In the genomic region with DNA sequence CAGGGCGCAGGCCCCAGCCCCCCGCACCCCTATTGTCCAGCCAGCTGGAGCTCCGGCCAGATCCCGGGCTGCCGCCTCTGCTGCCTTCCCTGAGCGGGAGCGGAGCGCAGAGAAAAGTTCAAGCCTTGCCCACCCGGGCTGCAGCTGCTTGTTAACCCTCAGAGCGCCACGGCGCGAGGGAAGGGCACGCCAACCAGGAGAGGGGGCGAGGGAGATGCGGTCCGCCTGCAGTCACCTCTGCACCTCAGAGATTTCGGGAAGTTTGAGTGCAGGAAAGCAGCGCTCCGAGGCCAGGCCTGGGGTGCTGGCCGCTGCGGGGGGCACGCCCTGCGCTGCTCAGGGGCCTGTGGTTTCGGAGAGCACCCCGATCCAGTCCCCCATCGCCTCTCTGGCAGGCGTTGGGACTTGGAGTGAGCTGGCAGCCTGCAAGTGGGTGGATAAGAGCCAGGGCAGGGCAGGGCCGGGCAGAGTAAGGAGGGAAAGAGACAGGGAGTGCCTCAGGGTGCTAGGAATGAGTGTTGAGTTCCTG, we compare ENCODE assay signal across 11 cellular contexts. TPM values are rescaled to one million over a fixed set of nuclear protein-coding genes. Genes with fewer than 3 reads are reported as not detected.
DNase-seq lines count a peak whose midpoint lies in the region; ATAC-seq, FAIRE-seq and TF ChIP-seq lines count a peak whose summit lies in the region.
"Had no signal": no experiment of that assay in that cellular context is flagged by ENCODE, and none has a peak within 500 bp of the region (broad histone marks: within the 10 kb centered on the region; RNA-seq: fewer than 3 reads in every experiment).

No MANE protein-coding gene starts in this region.

- H4K91ac ChIP-seq in mesenchymal stem cell (ENCODE audit: low read length): peak overlapping the region; percentile 63

- H2BK12ac ChIP-seq in mesenchymal stem cell (ENCODE audit: low read length in 2 of 2): peak overlapping the region; percentile 46 to 55

- peaks cover 9% of the 10 kb centered on the region for H3K79me1 ChIP-seq in mesenchymal stem cell (replicated peaks; ENCODE audit: low read length, poor library complexity, severe bottlenecking)

- no peaks in the 10 kb centered on the region for H4K20me1 ChIP-seq in endothelial cell of umbilical vein (replicated peaks; ENCODE audit: control insufficient read depth, extremely low read depth, insufficient read depth, low read length)

- H3K79me2 ChIP-seq in endothelial cell of umbilical vein (ENCODE audit: control insufficient read depth, insufficient read depth, low read length): peaks cover 24% of the 10 kb centered on the region

- peak overlapping the region; percentile 5 to 39 for H3K14ac ChIP-seq in mesenchymal stem cell (ENCODE audit: low read length in 2 of 2)

- BruUV-seq in endothelial cell of umbilical vein (replicated peaks; lab: Mats Ljungman, UMichigan): no TSS peak

- POLR2A ChIA-PET in endothelial cell of umbilical vein (lab: Charles Lee): interaction anchor here (0.8 to 1.3 kb wide), 2 partner anchors 12 to 24 kb away, joined by 3 read pairs; no protein-coding TSS in a partner anchor

- H2BK120ac ChIP-seq in mesenchymal stem cell (ENCODE audit: low read depth, low read length): peak overlapping the region; percentile 97

- H3K9me3 ChIP-seq in endothelial cell of umbilical vein (replicated peaks; ENCODE audit: control insufficient read depth, insufficient read depth, low read length): no peaks in the 10 kb centered on the region
- H3K9me3 ChIP-seq in mesenchymal stem cell (ENCODE audit: control insufficient read depth, low read length): no peaks in the 10 kb centered on the region
- H3K9me3 ChIP-seq: A549 had no signal

- H3K9me1 ChIP-seq in endothelial cell of umbilical vein (replicated peaks; ENCODE audit: control insufficient read depth, extremely low read depth, insufficient read depth, low read length): no peaks in the 10 kb centered on the region

- H3K27ac ChIP-seq in endothelial cell of umbilical vein (ENCODE audit: insufficient read depth, low read depth, low read length) (peak overlapping the region; percentile 96), mesenchymal stem cell (ENCODE audit: low read length, poor library complexity, severe bottlenecking) (no peak overlapping the region), urinary bladder (ENCODE audit: low read depth) (no peak overlapping the region)
- H3K27ac ChIP-seq: A549 had no signal

- peak overlapping the region; percentile 63 for H2BK5ac ChIP-seq in mesenchymal stem cell (ENCODE audit: low read depth, low read length, poor library complexity, severe bottlenecking)

- H3K9ac ChIP-seq in endothelial cell of umbilical vein (replicated peaks; ENCODE audit: extremely low read depth, insufficient read depth, low read length): peak overlapping the region; percentile 90
- H3K9ac ChIP-seq in mesenchymal stem cell (ENCODE audit: low read length): peak overlapping the region; percentile 71

- intact Hi-C loops in endothelial cell of umbilical vein (cut with micrococcal nuclease): loop anchor here (2.0 to 5.0 kb wide), 5 partner anchors 309 to 819 kb away; no protein-coding TSS in a partner anchor

- H2BK15ac ChIP-seq in mesenchymal stem cell (ENCODE audit: low read depth, poor library complexity, severe bottlenecking): peak overlapping the region; percentile 91

- peak overlapping the region; percentile 63 for H4K8ac ChIP-seq in mesenchymal stem cell (ENCODE audit: low read length)

- dilution Hi-C loops in endothelial cell of umbilical vein (cut with MboI; ENCODE audit: extremely low pct_ligation_motif_present, low sequenced_read_pairs): no loop called here

- FAIRE-seq in endothelial cell of umbilical vein (lab: Jason Lieb, UNC): no peak
- FAIRE-seq: A549, endometrium had no signal

- CTCF ChIA-PET in endothelial cell of umbilical vein (lab: Charles Lee): interaction anchor here (1.0 to 6.4 kb wide), 10 partner anchors 10 to 819 kb away, joined by 3 to 95 read pairs (median 4); no protein-coding TSS in a partner anchor

- H2AFZ ChIP-seq in endothelial cell of umbilical vein (ENCODE audit: low read depth, low read length): peak overlapping the region; percentile 90
- peak overlapping the region; percentile 81 for H2AFZ ChIP-seq in mesenchymal stem cell (ENCODE audit: low read depth, low read length)

- H2AK5ac ChIP-seq in mesenchymal stem cell (ENCODE audit: low read length, severe bottlenecking): no peak overlapping the region

- H3K23ac ChIP-seq in mesenchymal stem cell (ENCODE audit: low read length in 2 of 2): peak overlapping the region in 1 of 2 experiments; percentile 57

- peak overlapping the region; percentile 79 to 93 for H3K18ac ChIP-seq in mesenchymal stem cell (ENCODE audit: low read depth in 1 of 2, low read length in 2 of 2)

- H3K4me2 ChIP-seq in endothelial cell of umbilical vein (ENCODE audit: insufficient read depth, low read length): peak overlapping the region; percentile 83
- peak overlapping the region; percentile 95 for H3K4me2 ChIP-seq in mesenchymal stem cell (ENCODE audit: low read length, poor library complexity, severe bottlenecking)
- H3K4me2 ChIP-seq: A549 had no signal

- peak overlapping the region; percentile 34 to 90 for H3K4ac ChIP-seq in mesenchymal stem cell (ENCODE audit: low read depth in 1 of 2, low read length in 2 of 2)

- H3K4me1 ChIP-seq in endothelial cell of umbilical vein (ENCODE audit: control insufficient read depth, extremely low read depth, insufficient read depth, low read length) (peaks cover 50% of the 10 kb centered on the region), mesenchymal stem cell (ENCODE audit: control insufficient read depth, insufficient read depth, low read depth, low read length) (peaks cover 12% of the 10 kb centered on the region), urinary bladder (ENCODE audit: insufficient read depth) (no peaks in the 10 kb centered on the region)

- H3K4me3 ChIP-seq in endothelial cell of umbilical vein (replicated peaks in 1 of 3; ENCODE audit: insufficient read depth in 1 of 3, low read depth in 1 of 3, low read length in 3 of 3) (peak overlapping the region; percentile 52 to 82 (median 66)), mesenchymal stem cell (ENCODE audit: insufficient read depth in 1 of 2, low read depth in 1 of 2, low read length in 2 of 2) (peak overlapping the region; percentile 74 to 79), urinary bladder (ENCODE audit: low read depth, low read length) (peak overlapping the region; percentile 47)
- H3K4me3 ChIP-seq: A549 had no signal

- TF ChIP-seq POLR2A in endothelial cell of umbilical vein (IDR thresholded peaks at IDR 0.05; ENCODE audit: low read depth, low read length): peak; percentile 14

- TF ChIP-seq CTCF in endothelial cell of umbilical vein (IDR thresholded peaks at IDR 0.05; ENCODE audit: extremely low read depth in 1 of 2, insufficient read depth in 1 of 2, low read depth in 1 of 2, low read length in 2 of 2): no peak

- no peak for ATAC-seq in HG02678 (IDR thresholded peaks at IDR 0.05; ENCODE audit: unreplicated experiment)
- ATAC-seq: A549 had no signal

- H3K36me3 ChIP-seq in endothelial cell of umbilical vein (ENCODE audit: control insufficient read depth in 2 of 2, extremely low read depth in 1 of 2, insufficient read depth in 2 of 2, low read length in 2 of 2) (no peaks in the 10 kb centered on the region), mesenchymal stem cell (ENCODE audit: control insufficient read depth in 1 of 2, insufficient read depth in 2 of 2, low read depth in 1 of 2, low read length in 2 of 2) (peaks cover 0 to 1% of the 10 kb centered on the region in 2 experiments), urinary bladder (ENCODE audit: insufficient read depth) (no peaks in the 10 kb centered on the region)

- WGBS in mesenchymal stem cell: 2% methylated on average over 29 of the region's 29 CpGs
- WGBS in urinary bladder: 5% methylated on average over 29 of the region's 29 CpGs

- H3K27me3 ChIP-seq in endothelial cell of umbilical vein (ENCODE audit: control insufficient read depth in 2 of 2, insufficient read depth in 2 of 2, low read length in 2 of 2) (peaks cover 0 to 2% of the 10 kb centered on the region in 2 experiments), mesenchymal stem cell (ENCODE audit: control insufficient read depth in 1 of 2, insufficient read depth in 1 of 2, low read length in 2 of 2) (peaks cover 6 to 37% of the 10 kb centered on the region in 2 experiments)

- DNase-seq in NCI-H1417 (lab: John Stamatoyannopoulos, UW) (peak in 2 of 3 experiments; percentile 37 to 44), NCI-H1417 treated with DMSO at 0.1 percent for 48 hours (lab: John Stamatoyannopoulos, UW) (no peak), endothelial cell of umbilical vein (ENCODE audit: low read depth, low spot score) (peak; percentile 56), mesenchymal stem cell (peak; percentile 47)
- no peak for DNase-seq in stimulated activated CD4-positive, alpha-beta T cell treated with anti-CD3 and anti-CD28 coated beads, Interleukin-2, amount 100 ng/mL, for 24 hours
- no peak for DNase-seq in stimulated activated CD4-positive, alpha-beta T cell treated with anti-CD3 and anti-CD28 coated beads, Interleukin-2, amount 100 ng/mL, for 48 hours
- DNase-seq: activated CD4-positive, alpha-beta T cell treated with anti-CD3 and anti-CD28 coated beads for 4 hours had no signal

TF ChIP-seq in endothelial cell of umbilical vein, 7 proteins besides CTCF, POLR2A, EP300 and RAD21:
- TF ChIP-seq EZH2 (IDR thresholded peaks at IDR 0.05; ENCODE audit: borderline replicate concordance, low read depth, low read length, severe bottlenecking) (no peak), POLR2AphosphoS5 (IDR thresholded peaks at IDR 0.05; ENCODE audit: insufficient read depth, low read depth, low read length) (peak; percentile 55)

RNA-seq across cellular contexts. Expression of a gene that starts 1.1 kb away (rescaled TPM):
- total RNA-seq in endothelial cell of umbilical vein (98.5 and 124 TPM in 2 replicates), urinary bladder (21.5 TPM)
- polyA plus RNA-seq in endothelial cell of umbilical vein (93.8 and 96.6 TPM in 2 replicates), urinary bladder (18.9 TPM)
- polyA plus RNA-seq in endothelial cell of umbilical vein (2011; cell fraction: cytosol; rRNA removed): 69.2 and 79.2 TPM in 2 replicates
- 58.3 and 71.5 TPM in 2 replicates for polyA plus RNA-seq in endothelial cell of umbilical vein (2011; cell fraction: nucleus; rRNA removed)
- polyA plus RNA-seq in endothelial cell of umbilical vein (2012): 95.9 and 109 TPM in 2 replicates
- 164 and 241 TPM in 2 replicates for polyA minus RNA-seq in endothelial cell of umbilical vein
- polyA minus RNA-seq in endothelial cell of umbilical vein (2011; cell fraction: cytosol; rRNA and poly(A)+ RNA removed): not detected
- polyA minus RNA-seq in endothelial cell of umbilical vein (2011; cell fraction: nucleus; rRNA and poly(A)+ RNA removed): 244 and 382 TPM in 2 replicates
- 107 TPM for polyA plus RNA-seq in mesenchymal stem cell (2013, experiment 1 of 2)
- 102 TPM for polyA plus RNA-seq in mesenchymal stem cell (2013, experiment 2 of 2)
- polyA plus RNA-seq: A549 had no signal

Comparison
In these comparisons a context has a peak if more than half of its experiments do, and no peak if none do; other contexts are left out.
1. DNase-seq: peak in NCI-H1417 (2 of 3), endothelial cell of umbilical vein (single experiment) and mesenchymal stem cell (single experiment); none in NCI-H1417 treated with DMSO at 0.1 percent for 48 hours (single experiment), stimulated activated CD4-positive, alpha-beta T cell treated with anti-CD3 and anti-CD28 coated beads, Interleukin-2, amount 100 ng/mL, for 24 hours (0 of 2) and stimulated activated CD4-positive, alpha-beta T cell treated with anti-CD3 and anti-CD28 coated beads, Interleukin-2, amount 100 ng/mL, for 48 hours (0 of 2).
2. Peak in every context shown above with its lines, with median percentiles within 50 percentile points of each other: H3K4me3 ChIP-seq.